27 cellular contexts compared by ENCODE assay signal in the genomic region with DNA sequence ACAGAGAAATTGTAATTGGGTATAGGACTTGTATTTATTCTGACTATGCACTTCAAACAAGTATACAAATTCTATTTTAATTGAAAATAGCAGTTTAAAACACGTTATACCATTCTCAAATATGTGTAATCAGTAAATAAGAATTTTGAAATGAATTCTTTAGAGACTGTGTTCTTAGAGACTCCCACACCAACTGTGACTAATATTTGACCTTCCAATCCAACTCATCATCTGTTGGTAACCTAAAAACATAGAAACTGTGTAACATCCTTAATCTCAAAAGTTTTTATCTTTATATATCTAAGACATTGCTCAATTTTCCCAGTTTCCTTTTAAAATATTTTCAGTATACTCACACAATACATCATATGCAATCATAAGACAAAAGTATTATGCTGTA.
"Had no signal": no experiment of that assay in that cellular context is flagged by ENCODE, and none has a peak within 500 bp of the region (broad histone marks: within the 10 kb centered on the region; RNA-seq: fewer than 3 reads in every experiment).

No MANE protein-coding gene starts in this region.

- H3K27ac Mint-ChIP-seq: stimulated activated effector memory CD8-positive, alpha-beta T cell treated with anti-CD3 and anti-CD28 coated beads, Interleukin-12 subunit alpha, Interleukin-12 subunit beta, amount 100 ng/mL, for 72 hours; stimulated activated memory B cell treated with anti-CD40 and anti-IgM and Interleukin-4, amounts not matched to agents 10 μg/mL and 1 μg/mL and 100 μg/mL, for 72 hours; stimulated activated naive CD8-positive, alpha-beta T cell treated with anti-CD3 and anti-CD28 coated beads, Interleukin-15, amount 100 ng/mL, for 72 hours; stimulated activated naive CD8-positive, alpha-beta T cell treated with anti-CD3 and anti-CD28 coated beads, Interleukin-15, Interleukin-2, amounts not matched to agents 100 ng/mL and 50 ng/mL, for 24 hours; type B pancreatic cell had no signal

- H3K4me1 ChIP-seq: stomach, suprapubic skin, testis, thyroid gland, tibial artery, tibial nerve, transverse colon, upper lobe of left lung, upper lobe of right lung, uterus, vagina had no signal

- ATAC-seq: stimulated activated effector memory CD8-positive, alpha-beta T cell treated with anti-CD3 and anti-CD28 coated beads, Interleukin-12 subunit alpha, Interleukin-12 subunit beta, amount 100 ng/mL, for 72 hours; stimulated activated memory B cell treated with anti-CD40 and anti-IgM and Interleukin-4, amounts not matched to agents 10 μg/mL and 1 μg/mL and 100 μg/mL, for 72 hours; stimulated activated naive CD8-positive, alpha-beta T cell treated with anti-CD3 and anti-CD28 coated beads, Interleukin-15, amount 100 ng/mL, for 72 hours; stimulated activated naive CD8-positive, alpha-beta T cell treated with anti-CD3 and anti-CD28 coated beads, Interleukin-15, Interleukin-2, amounts not matched to agents 100 U/mL and 50 U/mL, for 24 hours; upper lobe of right lung had no signal

- H3K9me3 Mint-ChIP-seq: stimulated activated memory B cell treated with anti-CD40 and anti-IgM and Interleukin-4, amounts not matched to agents 10 μg/mL and 1 μg/mL and 100 μg/mL, for 72 hours; type B pancreatic cell had no signal

- DNase-seq: stimulated activated CD4-positive, alpha-beta T cell treated with anti-CD3 and anti-CD28 coated beads, Interleukin-2, amount 100 ng/mL, for 48 hours; stimulated activated CD4-positive, alpha-beta T cell treated with anti-CD3 and anti-CD28 coated beads, Interleukin-4, amount 100 ng/mL, for 1 hour; stimulated activated CD4-positive, alpha-beta T cell treated with anti-CD3 and anti-CD28 coated beads, Interleukin-4, amount 100 ng/mL, for 24 hours; stimulated activated CD4-positive, alpha-beta T cell treated with anti-CD3 and anti-CD28 coated beads, Interleukin-4, amount 100 ng/mL, for 4 hours; stimulated activated CD8-positive, alpha-beta memory T cell treated with anti-CD3 and anti-CD28 coated beads, Interleukin-4, amount 100 ng/mL, for 48 hours; stimulated activated naive CD4-positive, alpha-beta T cell; stimulated activated naive CD4-positive, alpha-beta T cell treated with Interleukin-2 at 50 U/mL for 16 hours; stimulated activated naive CD8-positive, alpha-beta T cell treated with anti-CD3 and anti-CD28 coated beads, Interleukin-15, amount 100 ng/mL, for 72 hours; stimulated activated naive CD8-positive, alpha-beta T cell treated with anti-CD3 and anti-CD28 coated beads, Interleukin-15, Interleukin-2, amounts not matched to agents 100 U/mL and 50 U/mL, for 24 hours; stomach; substantia nigra; testis; thyroid gland; tibial artery; transverse colon; trophoblast cell; upper lobe of left lung; upper lobe of right lung; uterus had no signal

- H3K4me3 ChIP-seq: stomach, suprapubic skin, testis, thoracic aorta, thyroid gland, tibial artery, tibial nerve, transverse colon, upper lobe of left lung, upper lobe of right lung, uterus, vagina had no signal

- H3K36me3 Mint-ChIP-seq: stimulated activated effector memory CD8-positive, alpha-beta T cell treated with anti-CD3 and anti-CD28 coated beads, Interleukin-12 subunit alpha, Interleukin-12 subunit beta, amount 100 ng/mL, for 72 hours; type B pancreatic cell had no signal

- H3K9me3 ChIP-seq: suprapubic skin, testis, thoracic aorta, thyroid gland, transverse colon, upper lobe of left lung, upper lobe of right lung, uterus, vagina had no signal

- H3K27me3 ChIP-seq: stomach, suprapubic skin, testis, thyroid gland, tibial artery, tibial nerve, transverse colon, upper lobe of left lung, upper lobe of right lung, uterus, vagina had no signal

- H3K4me3 Mint-ChIP-seq: stimulated activated effector memory CD8-positive, alpha-beta T cell treated with anti-CD3 and anti-CD28 coated beads, Interleukin-12 subunit alpha, Interleukin-12 subunit beta, amount 100 ng/mL, for 72 hours; stimulated activated memory B cell treated with anti-CD40 and anti-IgM and Interleukin-4, amounts not matched to agents 10 μg/mL and 1 μg/mL and 100 μg/mL, for 72 hours; stimulated activated naive CD8-positive, alpha-beta T cell treated with anti-CD3 and anti-CD28 coated beads, Interleukin-15, amount 100 ng/mL, for 72 hours; stimulated activated naive CD8-positive, alpha-beta T cell treated with anti-CD3 and anti-CD28 coated beads, Interleukin-15, Interleukin-2, amounts not matched to agents 100 ng/mL and 50 ng/mL, for 24 hours; type B pancreatic cell had no signal

- H3K27me3 Mint-ChIP-seq: stimulated activated memory B cell treated with anti-CD40 and anti-IgM and Interleukin-4, amounts not matched to agents 10 μg/mL and 1 μg/mL and 100 μg/mL, for 72 hours; stimulated activated naive CD8-positive, alpha-beta T cell treated with anti-CD3 and anti-CD28 coated beads, Interleukin-15, amount 100 ng/mL, for 72 hours; stimulated activated naive CD8-positive, alpha-beta T cell treated with anti-CD3 and anti-CD28 coated beads, Interleukin-15, Interleukin-2, amounts not matched to agents 100 ng/mL and 50 ng/mL, for 24 hours; type B pancreatic cell had no signal

- H3K27ac ChIP-seq: stomach, suprapubic skin, testis, thoracic aorta, thyroid gland, tibial artery, tibial nerve, transverse colon, upper lobe of left lung, upper lobe of right lung, uterus, vagina had no signal

- H3K4me1 Mint-ChIP-seq: stimulated activated effector memory CD8-positive, alpha-beta T cell treated with anti-CD3 and anti-CD28 coated beads, Interleukin-12 subunit alpha, Interleukin-12 subunit beta, amount 100 ng/mL, for 72 hours; stimulated activated naive CD8-positive, alpha-beta T cell treated with anti-CD3 and anti-CD28 coated beads, Interleukin-15, amount 100 ng/mL, for 72 hours had no signal

- H3K36me3 ChIP-seq: stomach, suprapubic skin, thoracic aorta, thyroid gland, tibial artery, tibial nerve, transverse colon, upper lobe of left lung, upper lobe of right lung, uterus, vagina had no signal
